ENCODE assay signal across 9 cellular contexts in the genomic region with DNA sequence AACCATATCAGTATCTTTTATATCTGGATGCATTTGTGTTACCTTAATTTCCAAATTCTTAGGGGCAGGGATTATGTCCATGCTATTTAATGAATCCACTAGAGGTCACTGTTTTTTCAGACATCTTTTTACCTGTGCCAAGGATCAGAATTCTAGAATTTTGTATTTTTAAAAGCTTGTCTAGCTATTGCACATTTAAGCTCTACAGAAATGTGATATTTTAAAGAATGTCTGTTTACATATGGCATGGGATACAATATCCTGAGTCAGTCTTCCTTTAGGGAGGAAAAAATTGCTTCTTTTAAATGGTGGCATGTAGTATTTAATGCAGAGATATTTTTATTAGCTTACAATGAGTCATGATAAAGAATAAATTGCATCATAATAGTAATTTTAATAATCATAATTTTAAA. TPM values are rescaled to one million over a fixed set of nuclear protein-coding genes. Genes with fewer than 3 reads are reported as not detected.
DNase-seq lines count a peak whose midpoint lies in the region; ATAC-seq and TF ChIP-seq lines count a peak whose summit lies in the region.
"Had no signal": no experiment of that assay in that cellular context is flagged by ENCODE, and none has a peak within 500 bp of the region (broad histone marks: within the 10 kb centered on the region; RNA-seq: fewer than 3 reads in every experiment).

No MANE protein-coding gene starts in this region.

- peak in 3 of 5 experiments; percentile 36 to 44 (median 39) for TF ChIP-seq CTCF in gastrocnemius medialis (IDR thresholded peaks at IDR 0.05 in 4 of 5, conservative IDR thresholded peaks at IDR 0.05 in 1 of 5)

- no peak for TF ChIP-seq POLR2A in gastrocnemius medialis (IDR thresholded peaks at IDR 0.05)

- no peaks in the 10 kb centered on the region for H3K27me3 ChIP-seq in gastrocnemius medialis
- H3K27me3 ChIP-seq: SJCRH30 had no signal

- peaks cover 0 to 27% of the 10 kb centered on the region in 2 donors for H3K36me3 ChIP-seq in gastrocnemius medialis

- intact Hi-C loops in gastrocnemius medialis (cut with DNase I; ENCODE audit: low total_unique reads) = no loop called here

- H3K27ac ChIP-seq in gastrocnemius medialis = no peak overlapping the region
- H3K27ac ChIP-seq: SJCRH30 had no signal

- H3K4me3 ChIP-seq in gastrocnemius medialis = no peak overlapping the region
- H3K4me3 ChIP-seq: SJCRH30 had no signal

- in situ Hi-C loops in KBM-7 (cut with MboI; ENCODE audit: low pct_unique_long_range_greater_than_20kb, low sequenced_read_pairs) = loop anchor here (10.0 to 25.0 kb wide), 2 partner anchors 155 to 302 kb away; no protein-coding TSS in a partner anchor
- in situ Hi-C loops in SK-MEL-5 (cut with HindIII; ENCODE audit: low pct_unique_long_range_greater_than_20kb, low sequenced_read_pairs) = no loop called here
- in situ Hi-C loops in gastrocnemius medialis (cut with MboI; ENCODE audit: low sequenced_read_pairs in 4 of 4) = loop anchor here in 3 of 4 donors (25.0 kb wide), 2 partner anchors 302 to 502 kb away; no protein-coding TSS in a partner anchor

- no peaks in the 10 kb centered on the region for H3K4me1 ChIP-seq in gastrocnemius medialis
- H3K4me1 ChIP-seq: SJCRH30 had no signal

- DNase-seq in ELR (ENCODE audit: low read depth) (peak; percentile 64), KBM-7 (peak; percentile 68), SK-MEL-5 (ENCODE audit: low read depth, low spot score) (peak; percentile 41), fibroblast of peridontal ligament (ENCODE audit: extremely low read depth) (peak; percentile 57), gastrocnemius medialis (no peak)

- H3K9me3 ChIP-seq in gastrocnemius medialis = no peaks in the 10 kb centered on the region
- H3K9me3 ChIP-seq: SJCRH30 had no signal

- no peak for ATAC-seq in gastrocnemius medialis
- ATAC-seq in HG03432 (IDR thresholded peaks at IDR 0.05; ENCODE audit: unreplicated experiment) = no peak
- no peak for ATAC-seq in HG03159 (IDR thresholded peaks at IDR 0.05; ENCODE audit: unreplicated experiment)
- ATAC-seq in HG03025 (IDR thresholded peaks at IDR 0.05; ENCODE audit: low FRiP score, unreplicated experiment) = no peak

RNA-seq across cellular contexts. Expression of gene RPAP2, which starts 11.3 kb away (rescaled TPM):
- total RNA-seq in SK-MEL-5 (2014; rRNA removed; shearing (Covaris generic)) = 22.6 TPM in 2 replicates
- 9.7 and 12.3 TPM in 2 replicates for polyA plus RNA-seq in SK-MEL-5 (2015; cell fraction: cytosol; rRNA removed)
- polyA plus RNA-seq in SK-MEL-5 (2015; cell fraction: nucleus; rRNA removed) = 12.1 and 26.7 TPM in 2 replicates
- 10 to 100 TPM; 11.4 to 19.1 (median 14.7) TPM for total RNA-seq in gastrocnemius medialis

RNA-seq across cellular contexts. Expression of gene GLMN, which starts 11.4 kb away (rescaled TPM):
- 13.6 and 14.3 TPM in 2 replicates for total RNA-seq in SK-MEL-5 (2014; rRNA removed; shearing (Covaris generic))
- polyA plus RNA-seq in SK-MEL-5 (2015; cell fraction: cytosol; rRNA removed) = 4.8 and 5.2 TPM in 2 replicates
- polyA plus RNA-seq in SK-MEL-5 (2015; cell fraction: nucleus; rRNA removed) = 29.6 and 38.6 TPM in 2 replicates
- total RNA-seq in gastrocnemius medialis = 1 to 10 TPM; 2.6 to 9.5 (median 5.2) TPM

Comparison
In these comparisons a context has a peak if more than half of its experiments do, and no peak if none do; other contexts are left out.
1. DNase-seq: peak in ELR (single experiment), KBM-7 (single experiment), SK-MEL-5 (single experiment) and fibroblast of peridontal ligament (single experiment); none in gastrocnemius medialis (0 of 2).